Comparison of ENCODE assay signal across 14 cellular contexts in genomic region chr9:134322781-134323241, GRCh38. TPM values are rescaled to one million over a fixed set of nuclear protein-coding genes. Genes with fewer than 3 reads are reported as not detected.
DNase-seq lines count a peak whose midpoint lies in the region; ATAC-seq and TF ChIP-seq lines count a peak whose summit lies in the region.
"Had no signal": no experiment of that assay in that cellular context is flagged by ENCODE, and none has a peak within 500 bp of the region (broad histone marks: within the 10 kb centered on the region; RNA-seq: fewer than 3 reads in every experiment).

No MANE protein-coding gene starts in this region.

- no peaks in the 10 kb centered on the region for H3K9me3 ChIP-seq in heart right ventricle
- H3K9me3 ChIP-seq in psoas muscle: no peaks in the 10 kb centered on the region
- H3K9me3 ChIP-seq: A549, esophagus muscularis mucosa, heart left ventricle had no signal

- H3K4me1 ChIP-seq in heart right ventricle (peaks cover 9 to 35% (median 25%) of the 10 kb centered on the region in 9 donors), psoas muscle (peaks cover 9% of the 10 kb centered on the region)

- WGBS in heart right ventricle, 2 donors: 95 to 97% methylated on average over 7 of the region's 7 CpGs
- WGBS in psoas muscle, 3 donors: 97% methylated on average over 7 of the region's 7 CpGs

- H3K4me3 ChIP-seq in heart right ventricle: no peak overlapping the region
- H3K4me3 ChIP-seq in psoas muscle: no peak overlapping the region
- H3K4me3 ChIP-seq: A549, esophagus muscularis mucosa, heart left ventricle had no signal

- DNase-seq in Right ventricle myocardium superior: peak; percentile 35
- no peak for DNase-seq in heart right ventricle
- DNase-seq in left ventricle myocardium superior: peak; percentile 19
- DNase-seq in psoas muscle: peak in 1 of 2 donors; percentile 42
- no peak for DNase-seq in activated effector memory CD4-positive, alpha-beta T cell treated with anti-CD3 and anti-CD28 coated beads, Interleukin-2, amount 50 U/mL, for 16 hours
- no peak for DNase-seq in activated CD4-positive, CD25-positive, alpha-beta regulatory T cell (lab: John Stamatoyannopoulos, UW)
- DNase-seq: kidney glomerular epithelial cell, NCI-H1930 had no signal

- TF ChIP-seq CTCF in heart right ventricle (IDR thresholded peaks at IDR 0.05) (no peak), psoas muscle (IDR thresholded peaks at IDR 0.05) (no peak)

- H3K36me3 ChIP-seq in heart right ventricle: no peaks in the 10 kb centered on the region
- no peaks in the 10 kb centered on the region for H3K36me3 ChIP-seq in psoas muscle (ENCODE audit: insufficient read depth in 1 of 2, low read depth in 1 of 2)
- H3K36me3 ChIP-seq: esophagus muscularis mucosa, heart left ventricle had no signal

- no peak for ATAC-seq in Right ventricle myocardium superior (ENCODE audit: poor library complexity)
- no peak for ATAC-seq in heart right ventricle
- no peak for ATAC-seq in left ventricle myocardium superior
- no peak for ATAC-seq in psoas muscle
- ATAC-seq in HG02981 (IDR thresholded peaks at IDR 0.05; ENCODE audit: unreplicated experiment): no peak
- ATAC-seq in HG02852 (IDR thresholded peaks at IDR 0.05; ENCODE audit: unreplicated experiment): no peak
- ATAC-seq: A549, heart left ventricle, SK-N-SH treated with all-trans-retinoic acid at 6 μM for 48 hours had no signal

- intact Hi-C loops in Right ventricle myocardium superior (cut with DNase I) (no loop called here), heart right ventricle (cut with DNase I) (loop anchor here in 4 of 10 donors (5.0 to 10.0 kb wide), 3 partner anchors 41 to 148 kb away; no protein-coding TSS in a partner anchor), left ventricle myocardium superior (cut with micrococcal nuclease) (no loop called here), psoas muscle (cut with DNase I) (no loop called here)

- H3K27me3 ChIP-seq in heart right ventricle (no peaks in the 10 kb centered on the region), psoas muscle (ENCODE audit: insufficient read depth in 3 of 3, low read length in 2 of 3) (no peaks in the 10 kb centered on the region)
- H3K27me3 ChIP-seq: heart left ventricle had no signal

- no peak overlapping the region for H3K27ac ChIP-seq in heart right ventricle
- peak overlapping the region; percentile 98 for H3K27ac ChIP-seq in psoas muscle

RNA-seq across cellular contexts. Expression of gene RXRA, which starts 3.4 kb away (rescaled TPM):
- 89.0 TPM for total RNA-seq in Right ventricle myocardium superior
- total RNA-seq in heart right ventricle: 10 to 100 TPM; 38.4 to 92.3 (median 43.6) TPM
- polyA plus RNA-seq in heart right ventricle: 10 to 100 TPM; 22.6 to 39.1 TPM
- 90.8 TPM for total RNA-seq in left ventricle myocardium superior
- total RNA-seq in psoas muscle: 100 to 1,000 TPM in 3 of 4 donors, 10 to 100 TPM in 1; 84.3 to 192 (median 147) TPM
- polyA plus RNA-seq in psoas muscle: 100 to 1,000 TPM in 1 of 3 donors, 10 to 100 TPM in 2; 37.7 to 156 (median 76.4) TPM

Comparison
In these comparisons a context has a peak if more than half of its experiments do, and no peak if none do; other contexts are left out.
1. DNase-seq: peak in Right ventricle myocardium superior (single experiment) and left ventricle myocardium superior (single experiment); none in heart right ventricle (0 of 2), activated effector memory CD4-positive, alpha-beta T cell treated with anti-CD3 and anti-CD28 coated beads, Interleukin-2, amount 50 U/mL, for 16 hours (single experiment) and activated CD4-positive, CD25-positive, alpha-beta regulatory T cell (0 of 4).